8 cellular contexts compared by ENCODE assay signal in the genomic region with DNA sequence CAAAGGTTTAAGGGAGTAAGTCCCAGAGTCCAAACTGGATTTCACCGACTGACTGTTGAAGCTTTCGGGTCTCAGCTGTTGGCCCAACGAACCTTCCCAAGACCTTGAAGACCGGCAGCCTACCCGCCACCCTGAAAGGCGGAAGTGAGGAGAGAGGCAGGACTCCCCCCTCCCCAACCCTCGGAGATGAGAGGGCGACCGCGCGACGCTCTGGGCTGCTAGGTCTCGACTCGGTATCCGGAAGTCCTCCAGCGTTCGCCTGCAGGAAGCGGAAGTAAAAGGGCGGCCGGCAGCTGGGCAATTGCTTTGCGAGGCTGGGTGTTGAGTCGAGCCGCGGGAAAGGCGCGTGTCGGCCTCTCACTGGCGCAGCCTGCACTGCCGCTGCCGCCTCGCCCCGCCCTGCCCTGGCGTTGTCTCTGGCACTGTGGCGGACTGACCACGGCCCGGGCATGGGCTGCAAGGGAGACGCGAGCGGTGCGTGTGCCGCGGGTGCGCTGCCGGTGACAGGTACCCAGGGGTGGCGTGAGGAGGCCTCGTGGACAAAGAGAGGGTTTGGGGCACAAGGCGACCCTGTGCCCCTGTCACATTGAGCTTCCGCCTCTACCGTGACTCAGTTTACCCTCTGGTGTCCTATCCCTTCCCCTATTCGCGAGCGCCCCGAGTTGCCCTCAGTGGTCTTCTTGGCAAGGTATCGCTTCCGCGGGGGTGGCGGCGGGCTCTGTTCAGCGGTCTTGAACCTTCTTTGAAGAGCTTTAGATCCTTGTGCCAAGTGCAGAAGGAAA. TPM values are rescaled to one million over a fixed set of nuclear protein-coding genes. Genes with fewer than 3 reads are reported as not detected.
DNase-seq lines count a peak whose midpoint lies in the region; ATAC-seq and TF ChIP-seq lines count a peak whose summit lies in the region.

A gene with protein sequence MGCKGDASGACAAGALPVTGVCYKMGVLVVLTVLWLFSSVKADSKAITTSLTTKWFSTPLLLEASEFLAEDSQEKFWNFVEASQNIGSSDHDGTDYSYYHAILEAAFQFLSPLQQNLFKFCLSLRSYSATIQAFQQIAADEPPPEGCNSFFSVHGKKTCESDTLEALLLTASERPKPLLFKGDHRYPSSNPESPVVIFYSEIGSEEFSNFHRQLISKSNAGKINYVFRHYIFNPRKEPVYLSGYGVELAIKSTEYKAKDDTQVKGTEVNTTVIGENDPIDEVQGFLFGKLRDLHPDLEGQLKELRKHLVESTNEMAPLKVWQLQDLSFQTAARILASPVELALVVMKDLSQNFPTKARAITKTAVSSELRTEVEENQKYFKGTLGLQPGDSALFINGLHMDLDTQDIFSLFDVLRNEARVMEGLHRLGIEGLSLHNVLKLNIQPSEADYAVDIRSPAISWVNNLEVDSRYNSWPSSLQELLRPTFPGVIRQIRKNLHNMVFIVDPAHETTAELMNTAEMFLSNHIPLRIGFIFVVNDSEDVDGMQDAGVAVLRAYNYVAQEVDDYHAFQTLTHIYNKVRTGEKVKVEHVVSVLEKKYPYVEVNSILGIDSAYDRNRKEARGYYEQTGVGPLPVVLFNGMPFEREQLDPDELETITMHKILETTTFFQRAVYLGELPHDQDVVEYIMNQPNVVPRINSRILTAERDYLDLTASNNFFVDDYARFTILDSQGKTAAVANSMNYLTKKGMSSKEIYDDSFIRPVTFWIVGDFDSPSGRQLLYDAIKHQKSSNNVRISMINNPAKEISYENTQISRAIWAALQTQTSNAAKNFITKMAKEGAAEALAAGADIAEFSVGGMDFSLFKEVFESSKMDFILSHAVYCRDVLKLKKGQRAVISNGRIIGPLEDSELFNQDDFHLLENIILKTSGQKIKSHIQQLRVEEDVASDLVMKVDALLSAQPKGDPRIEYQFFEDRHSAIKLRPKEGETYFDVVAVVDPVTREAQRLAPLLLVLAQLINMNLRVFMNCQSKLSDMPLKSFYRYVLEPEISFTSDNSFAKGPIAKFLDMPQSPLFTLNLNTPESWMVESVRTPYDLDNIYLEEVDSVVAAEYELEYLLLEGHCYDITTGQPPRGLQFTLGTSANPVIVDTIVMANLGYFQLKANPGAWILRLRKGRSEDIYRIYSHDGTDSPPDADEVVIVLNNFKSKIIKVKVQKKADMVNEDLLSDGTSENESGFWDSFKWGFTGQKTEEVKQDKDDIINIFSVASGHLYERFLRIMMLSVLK (N-terminal part only) (plus strand): TSS at position 292 of the 782 bp plus-strand sequence. CDS start 158 bp downstream, at position 450.

- H3K27ac Mint-ChIP-seq in activated T-helper 2 cell treated with anti-CD3 and anti-CD28 coated beads, Interferon-gamma antibody, Interleukin-2, Interleukin-4, amounts not matched to agents 10 μg/mL and 5 μg/mL and 100 μg/mL, durations not matched to agents 14 hours and 24 hours and 36 hours = peak within 1 kb of the TSS; percentile 92
- peak within 1 kb of the TSS; percentile 94 to 96 for H3K27ac Mint-ChIP-seq in natural killer cell

- H3K36me3 ChIP-seq in RWPE2 (ENCODE audit: low read depth) = peaks cover 13% of the 10 kb centered on the region

- H3K4me3 Mint-ChIP-seq in activated T-helper 2 cell treated with anti-CD3 and anti-CD28 coated beads, Interferon-gamma antibody, Interleukin-2, Interleukin-4, amounts not matched to agents 10 μg/mL and 5 μg/mL and 100 μg/mL, durations not matched to agents 14 hours and 24 hours and 36 hours (ENCODE audit: low read depth) = peak within 1 kb of the TSS; percentile 94
- peak within 1 kb of the TSS; percentile 96 for H3K4me3 Mint-ChIP-seq in natural killer cell

- intact Hi-C loops in activated T-helper 2 cell treated with anti-CD3 and anti-CD28 coated beads, Interferon-gamma antibody, Interleukin-2, Interleukin-4, amounts not matched to agents 10 μg/mL and 5 μg/mL and 100 μg/mL, durations not matched to agents 14 hours and 24 hours and 36 hours (cut with micrococcal nuclease) = loop anchor here (1.0 to 10.0 kb wide), 5 partner anchors 63 to 565 kb away; a partner anchor contains a TSS
- intact Hi-C loops in natural killer cell (cut with micrococcal nuclease) = loop anchor here (1.0 to 5.0 kb wide), 3 partner anchors 63 to 704 kb away; a partner anchor contains a TSS

- no peaks in the 10 kb centered on the region for H3K9me3 ChIP-seq in RWPE2 (ENCODE audit: severe bottlenecking)

- H3K36me3 Mint-ChIP-seq in activated T-helper 2 cell treated with anti-CD3 and anti-CD28 coated beads, Interferon-gamma antibody, Interleukin-2, Interleukin-4, amounts not matched to agents 10 μg/mL and 5 μg/mL and 100 μg/mL, durations not matched to agents 14 hours and 24 hours and 36 hours (ENCODE audit: low read depth) = peaks cover 27% of the 10 kb centered on the region
- no peaks in the 10 kb centered on the region for H3K36me3 Mint-ChIP-seq in natural killer cell

- DNase-seq in EH (ENCODE audit: low read depth) = peak; percentile 98
- DNase-seq in H4 (ENCODE audit: low spot score) = peak; percentile 96
- peak; percentile 96 for DNase-seq in LoVo (ENCODE audit: low spot score)
- peak; percentile 95 for DNase-seq in RWPE2 (ENCODE audit: low spot score)
- DNase-seq in activated T-helper 2 cell treated with anti-CD3 and anti-CD28 coated beads, Interferon-gamma antibody, Interleukin-2, Interleukin-4, amounts not matched to agents 10 μg/mL and 5 μg/mL and 100 μg/mL, durations not matched to agents 14 hours and 24 hours and 36 hours (ENCODE audit: low spot score) = peak; percentile 93
- DNase-seq in fibroblast of peridontal ligament (ENCODE audit: extremely low read depth) = peak; percentile 96
- DNase-seq in natural killer cell = peak; percentile 89
- peak; percentile 93 for DNase-seq in stimulated activated naive CD4-positive, alpha-beta T cell treated with Interleukin-2 at 50 U/mL for 16 hours (lab: John Stamatoyannopoulos, UW)

- peaks cover 39% of the 10 kb centered on the region for H3K4me1 Mint-ChIP-seq in activated T-helper 2 cell treated with anti-CD3 and anti-CD28 coated beads, Interferon-gamma antibody, Interleukin-2, Interleukin-4, amounts not matched to agents 10 μg/mL and 5 μg/mL and 100 μg/mL, durations not matched to agents 14 hours and 24 hours and 36 hours (ENCODE audit: low read depth)
- H3K4me1 Mint-ChIP-seq in natural killer cell = peaks cover 41 to 46% of the 10 kb centered on the region in 2 donors

- no peaks in the 10 kb centered on the region for H3K27me3 Mint-ChIP-seq in activated T-helper 2 cell treated with anti-CD3 and anti-CD28 coated beads, Interferon-gamma antibody, Interleukin-2, Interleukin-4, amounts not matched to agents 10 μg/mL and 5 μg/mL and 100 μg/mL, durations not matched to agents 14 hours and 24 hours and 36 hours (ENCODE audit: low read depth)
- peaks cover 0 to 3% of the 10 kb centered on the region in 2 donors for H3K27me3 Mint-ChIP-seq in natural killer cell (ENCODE audit: low read depth in 2 of 2)

- peak within 1 kb of the TSS; percentile 44 for H3K27ac ChIP-seq in RWPE2 (ENCODE audit: poor library complexity, severe bottlenecking)

- H3K9me3 Mint-ChIP-seq in activated T-helper 2 cell treated with anti-CD3 and anti-CD28 coated beads, Interferon-gamma antibody, Interleukin-2, Interleukin-4, amounts not matched to agents 10 μg/mL and 5 μg/mL and 100 μg/mL, durations not matched to agents 14 hours and 24 hours and 36 hours = no peaks in the 10 kb centered on the region
- no peaks in the 10 kb centered on the region for H3K9me3 Mint-ChIP-seq in natural killer cell

- peak within 1 kb of the TSS; percentile 62 for H3K4me3 ChIP-seq in RWPE2 (ENCODE audit: severe bottlenecking)

- H3K27me3 ChIP-seq in RWPE2 (ENCODE audit: insufficient read depth, poor library complexity, severe bottlenecking) = no peaks in the 10 kb centered on the region

- TF ChIP-seq CTCF in RWPE2 (IDR thresholded peaks at IDR 0.05; ENCODE audit: poor library complexity, severe bottlenecking) = no peak
- no peak for TF ChIP-seq CTCF in natural killer cell (IDR thresholded peaks at IDR 0.05)

- no peaks in the 10 kb centered on the region for H3K4me1 ChIP-seq in RWPE2 (ENCODE audit: insufficient read depth, poor library complexity, severe bottlenecking)

- ATAC-seq in RWPE2 (ENCODE audit: low read depth) = peak; percentile 96
- peak; percentile 94 to 99 (median 95) for ATAC-seq in natural killer cell

RNA-seq across cellular contexts. Expression of the gene that starts here (rescaled TPM):
- total RNA-seq in H4 (2014; rRNA removed; shearing (Covaris generic)) = 39.9 and 45.6 TPM in 2 replicates
- total RNA-seq in activated T-helper 2 cell treated with anti-CD3 and anti-CD28 coated beads, Interferon-gamma antibody, Interleukin-2, Interleukin-4, amounts not matched to agents 10 μg/mL and 5 μg/mL and 100 μg/mL, durations not matched to agents 14 hours and 24 hours and 36 hours = 72.4 and 74.7 TPM in 2 replicates
- total RNA-seq in natural killer cell = 10 to 100 TPM; 48.2 to 70.3 (median 60.7) TPM

Comparison
In these comparisons a context has a peak if more than half of its experiments do, and no peak if none do; other contexts are left out.
1. Peak in every context shown above with its lines: DNase-seq, ATAC-seq, H3K4me3 ChIP-seq and H3K27ac ChIP-seq.